29 cellular contexts compared by ENCODE assay signal in genomic region chr3:154191520-154191919, GRCh38.
"Had no signal": no experiment of that assay in that cellular context is flagged by ENCODE, and none has a peak within 500 bp of the region (broad histone marks: within the 10 kb centered on the region; RNA-seq: fewer than 3 reads in every experiment).

No MANE protein-coding gene starts in this region.

- DNase-seq: activated CD4-positive, alpha-beta T cell treated with anti-CD3 and anti-CD28 coated beads for 4 hours; activated CD4-positive, alpha-beta T cell treated with anti-CD3 and anti-CD28 coated beads, Interleukin-2, amount 50 U/mL, for 48 hours; activated CD4-positive, CD25-positive, alpha-beta regulatory T cell; activated CD8-positive, alpha-beta memory T cell treated with anti-CD3 and anti-CD28 coated beads for 24 hours; activated effector memory CD4-positive, alpha-beta T cell treated with anti-CD3 and anti-CD28 coated beads, Interleukin-2, amount 50 U/mL, for 16 hours; activated naive CD4-positive, alpha-beta T cell treated with anti-CD3 and anti-CD28 coated beads for 36 hours; activated naive CD8-positive, alpha-beta T cell treated with anti-CD3 and anti-CD28 coated beads, Interleukin-2, amount 10 ng/mL, durations not matched to agents 7 days and 5 days; amniotic stem cell; central memory CD4-positive, alpha-beta T cell; endodermal cell; glutamatergic neuron; islet precursor cell; left ventricle myocardium inferior; mucosa of descending colon; ovary; retina; sigmoid colon; stimulated activated CD4-positive, alpha-beta T cell treated with anti-CD3 and anti-CD28 coated beads, Interleukin-1b, Interleukin-23, amount 100 ng/mL, for 48 hours; stimulated activated CD4-positive, alpha-beta T cell treated with anti-CD3 and anti-CD28 coated beads, Interleukin-4, amount 100 ng/mL, for 4 hours; stimulated activated CD8-positive, alpha-beta memory T cell treated with anti-CD3 and anti-CD28 coated beads, Interleukin-4, amount 100 ng/mL, for 48 hours; T-helper 1 cell had no signal

- H3K27ac ChIP-seq: left ventricle myocardium inferior, neutrophil, ovary, prostate gland, tibial nerve had no signal

- H3K4me3 ChIP-seq: esophagus muscularis mucosa, left ventricle myocardium inferior, lung, mucosa of descending colon, ovary, prostate gland, sigmoid colon, smooth muscle cell, tibial nerve had no signal

- ATAC-seq: mucosa of descending colon; stimulated activated memory B cell treated with anti-CD40 and anti-IgM and Interleukin-4, amounts not matched to agents 10 μg/mL and 1 μg/mL and 100 μg/mL, for 72 hours had no signal

- H3K4me2 ChIP-seq: smooth muscle cell had no signal

- H3K4me1 ChIP-seq: left ventricle myocardium inferior, prostate gland had no signal

- H3K36me3 ChIP-seq: neutrophil, ovary, prostate gland had no signal

- H3K9me3 ChIP-seq: esophagus muscularis mucosa, left ventricle myocardium inferior, mucosa of descending colon, neutrophil, ovary, prostate gland, sigmoid colon, tibial nerve had no signal

- H3K27me3 ChIP-seq: esophagus muscularis mucosa, neutrophil, ovary, sigmoid colon, tibial nerve had no signal

- FAIRE-seq: frontal cortex had no signal
